19 cellular contexts compared by ENCODE assay signal in the genomic region with DNA sequence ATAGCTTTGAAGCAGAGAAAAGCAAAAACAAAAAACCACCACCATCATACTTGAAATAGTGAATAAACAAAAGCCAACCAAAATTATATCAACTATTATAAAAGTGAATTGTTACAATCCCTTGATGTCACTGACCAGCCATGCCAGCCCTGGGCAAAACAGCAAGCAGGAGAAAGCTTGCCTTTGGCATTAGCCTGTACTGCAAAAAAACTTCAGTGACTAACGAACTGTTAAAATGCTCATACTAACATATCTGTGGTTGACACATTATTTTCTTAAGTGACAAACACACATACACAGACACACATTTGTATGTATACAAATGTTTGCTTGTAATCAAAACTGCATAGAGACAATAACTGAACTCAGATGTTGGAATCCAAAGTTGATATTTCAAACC. TPM values are rescaled to one million over a fixed set of nuclear protein-coding genes. Genes with fewer than 3 reads are reported as not detected.
DNase-seq lines count a peak whose midpoint lies in the region; ATAC-seq and TF ChIP-seq lines count a peak whose summit lies in the region.
"Had no signal": no experiment of that assay in that cellular context is flagged by ENCODE, and none has a peak within 500 bp of the region (broad histone marks: within the 10 kb centered on the region; RNA-seq: fewer than 3 reads in every experiment).

No MANE protein-coding gene starts in this region.

- no CpG with 5 or more reads among the region's 1 CpG for WGBS in IMR-90 (ENCODE audit: extremely low coverage in 2 of 2, insufficient read length in 1 of 2), 2 experiments
- 22 to 60% (median 34%) methylated on average over 1 of the region's 1 CpG for WGBS in psoas muscle, 3 donors

- H4K8ac ChIP-seq in IMR-90 (ENCODE audit: low read depth in 2 of 2, low read length in 2 of 2): peak overlapping the region in 1 of 2 experiments; percentile 52; a peak in 1 of 4 replicates

- no peak overlapping the region for H2AFZ ChIP-seq in IMR-90 (replicated peaks; ENCODE audit: low read length, poor library complexity)

- no peak overlapping the region for H3K4me2 ChIP-seq in IMR-90 (ENCODE audit: low read depth, low read length)

- no peak for TF ChIP-seq RAD21 in IMR-90 (IDR thresholded peaks at IDR 0.05; ENCODE audit: low read length)

- peak overlapping the region; percentile 28; the same call in 1 of the 2 replicates for H3K23ac ChIP-seq in IMR-90 (ENCODE audit: low read depth, low read length)

- peaks cover 11% of the 10 kb centered on the region for H4K20me1 ChIP-seq in IMR-90 (ENCODE audit: insufficient read depth, low read length)

- H3K36me3 ChIP-seq in IMR-90 (ENCODE audit: control insufficient read depth, insufficient read depth, low read length): no peaks in the 10 kb centered on the region; the same call in 1 of the 2 replicates
- no peaks in the 10 kb centered on the region for H3K36me3 ChIP-seq in breast epithelium
- no peaks in the 10 kb centered on the region for H3K36me3 ChIP-seq in psoas muscle (ENCODE audit: insufficient read depth in 1 of 2, low read depth in 1 of 2)

- CTCF ChIA-PET in IMR-90 (lab: Yijun Ruan, JAX): interaction anchor here (1.1 kb wide), 1 partner anchor 383 kb away, joined by 3 read pairs; no protein-coding TSS in a partner anchor

- H4K5ac ChIP-seq in IMR-90 (ENCODE audit: low read depth, low read length): no peak overlapping the region

- no peak overlapping the region for H3K9ac ChIP-seq in IMR-90 (ENCODE audit: low read depth, low read length)

- ATAC-seq in IMR-90 (ENCODE audit: low read depth): no peak
- ATAC-seq in psoas muscle: peak in 1 of 4 donors; percentile 17
- ATAC-seq: activated CD4-positive, CD25-positive, alpha-beta regulatory T cell treated with anti-CD3 and anti-CD28 coated beads, Interleukin-2, amount 50 U/mL, for 24 hours; HCT116 had no signal

- peaks cover 51 to 69% of the 10 kb centered on the region in 2 experiments for H3K79me1 ChIP-seq in IMR-90 (ENCODE audit: low read depth in 1 of 2, low read length in 2 of 2)

- DNase-seq in AG20443 (ENCODE audit: low spot score): peak; percentile 25
- DNase-seq in IMR-90: no peak
- no peak for DNase-seq in breast epithelium (ENCODE audit: low spot score in 2 of 2)
- DNase-seq in psoas muscle: no peak
- DNase-seq in NCI-H1694 (lab: John Stamatoyannopoulos, UW): no peak
- no peak for DNase-seq in NCI-H446 treated with DMSO at 0.1 percent for 48 hours (lab: John Stamatoyannopoulos, UW)
- no peak for DNase-seq in activated T-cell treated with anti-CD3 and anti-CD28 coated beads, Interleukin-2, amount 50 U/mL, for 1 hour
- no peak for DNase-seq in mesenteric fat pad (ENCODE audit: low spot score)
- DNase-seq: activated CD8-positive, alpha-beta memory T cell treated with anti-CD3 and anti-CD28 coated beads for 24 hours; Caco-2; cerebellar nuclear complex; NCI-H2107; NCI-H526; nucleus accumbens; SIG-M5; stimulated activated CD4-positive, alpha-beta T cell treated with anti-CD3 and anti-CD28 coated beads, Interleukin-2, amount 100 ng/mL, for 24 hours had no signal

- no peak overlapping the region for H3K4me3 ChIP-seq in IMR-90 (ENCODE audit: insufficient read depth, low read depth, low read length)
- H3K4me3 ChIP-seq in breast epithelium: no peak overlapping the region
- peak overlapping the region; percentile 7 for H3K4me3 ChIP-seq in psoas muscle
- H3K4me3 ChIP-seq: K562 had no signal

- TF ChIP-seq POLR2A in IMR-90 (IDR thresholded peaks at IDR 0.05; ENCODE audit: low read depth, low read length) (no peak), breast epithelium (IDR thresholded peaks at IDR 0.05) (no peak)

- no peaks in the 10 kb centered on the region for H3K9me3 ChIP-seq in IMR-90 (ENCODE audit: control insufficient read depth, insufficient read depth, low read length)
- no peaks in the 10 kb centered on the region for H3K9me3 ChIP-seq in breast epithelium
- H3K9me3 ChIP-seq in psoas muscle: no peaks in the 10 kb centered on the region
- H3K9me3 ChIP-seq: Caco-2 had no signal

- H4K91ac ChIP-seq in IMR-90 (ENCODE audit: insufficient read depth, low read depth, low read length): 0 out of 2 replicates have a peak overlapping the region, but pooled peaks have one; percentile 9

- TF ChIP-seq CTCF in IMR-90 (conservative IDR thresholded peaks at IDR 0.05; ENCODE audit: low read depth, low read length) (no peak), breast epithelium (IDR thresholded peaks at IDR 0.05) (no peak), psoas muscle (IDR thresholded peaks at IDR 0.05) (no peak)

- H3K4ac ChIP-seq in IMR-90 (ENCODE audit: low read depth, low read length): peak overlapping the region; percentile 81

- H2BK15ac ChIP-seq in IMR-90 (ENCODE audit: low read depth, low read length): peak overlapping the region; percentile 37; the same call in 1 of the 3 replicates

- H3K14ac ChIP-seq in IMR-90 (replicated peaks; ENCODE audit: low read depth, low read length): peak overlapping the region; percentile 35

- no peak overlapping the region for H2AK9ac ChIP-seq in IMR-90 (replicated peaks; ENCODE audit: low read depth, low read length, poor library complexity)

- peak overlapping the region; percentile 48; the same call in 1 of the 2 replicates for H2BK20ac ChIP-seq in IMR-90 (ENCODE audit: low read depth, low read length)

- BruUV-seq in IMR-90 (replicated peaks; lab: Mats Ljungman, UMichigan): no TSS peak

- peak overlapping the region; percentile 55; the same call in 1 of the 2 replicates for H3K27ac ChIP-seq in IMR-90 (ENCODE audit: insufficient read depth, low read length)
- H3K27ac ChIP-seq in breast epithelium: peak overlapping the region; percentile 27 to 71
- peak overlapping the region; percentile 76 for H3K27ac ChIP-seq in psoas muscle

- H3K56ac ChIP-seq in IMR-90 (ENCODE audit: extremely low read depth, insufficient read depth, low read length): no peak overlapping the region; the same call in 1 of the 2 replicates

- peaks cover 12% of the 10 kb centered on the region; the same call in 1 of the 2 replicates for H3K9me1 ChIP-seq in IMR-90 (ENCODE audit: insufficient read depth, low read length)

- peak overlapping the region; percentile 57; the same call in 1 of the 2 replicates for H3K18ac ChIP-seq in IMR-90 (ENCODE audit: low read depth, low read length)

- intact Hi-C loops in IMR-90 (cut with micrococcal nuclease) (loop anchor here (2.0 to 10.0 kb wide), 2 partner anchors 30 to 382 kb away; a partner anchor contains a TSS), breast epithelium (cut with DNase I; ENCODE audit: low total_unique reads) (no loop called here), psoas muscle (cut with DNase I) (no loop called here)

- H2AK5ac ChIP-seq in IMR-90 (ENCODE audit: low read depth, low read length): peak overlapping the region; percentile 28; the same call in 1 of the 2 replicates

- peak overlapping the region; percentile 77; the same call in 1 of the 2 replicates for H2BK120ac ChIP-seq in IMR-90 (ENCODE audit: low read depth, low read length)

- no peaks in the 10 kb centered on the region for H3K27me3 ChIP-seq in IMR-90 (ENCODE audit: control insufficient read depth, insufficient read depth, low read length)
- H3K27me3 ChIP-seq in breast epithelium: no peaks in the 10 kb centered on the region
- no peaks in the 10 kb centered on the region for H3K27me3 ChIP-seq in psoas muscle (ENCODE audit: insufficient read depth in 3 of 3, low read length in 2 of 3)

- POLR2A ChIA-PET in IMR-90 (lab: Charles Lee; ENCODE audit: unreplicated experiment): no interaction called here

- peaks cover 16% of the 10 kb centered on the region for H3K4me1 ChIP-seq in IMR-90 (ENCODE audit: control insufficient read depth, insufficient read depth, low read length)
- H3K4me1 ChIP-seq in breast epithelium: peaks cover 0 to 4% of the 10 kb centered on the region in 2 donors
- H3K4me1 ChIP-seq in psoas muscle: peaks cover 59% of the 10 kb centered on the region

- H2BK5ac ChIP-seq in IMR-90 (ENCODE audit: low read depth, low read length, poor library complexity, severe bottlenecking): peak overlapping the region; percentile 61

- in situ Hi-C loops in IMR-90 (cut with MboI; ENCODE audit: low sequenced_read_pairs): no loop called here

- dilution Hi-C loops in IMR-90 (cut with HindIII; ENCODE audit: low sequenced_read_pairs, unreplicated experiment): no loop called here

TF ChIP-seq in IMR-90, 13 proteins besides CTCF, POLR2A, EP300 and RAD21 (continues in another document):
- TF ChIP-seq NFE2L2 (IDR thresholded peaks at IDR 0.05; ENCODE audit: low read depth, low read length): no peak
- no peak for TF ChIP-seq BHLHE40 (IDR thresholded peaks at IDR 0.05; ENCODE audit: low read depth, low read length)
- no peak for TF ChIP-seq RCOR1 (IDR thresholded peaks at IDR 0.05; ENCODE audit: insufficient replicate concordance, low read length)
- no peak for TF ChIP-seq RFX5 (IDR thresholded peaks at IDR 0.05; ENCODE audit: low read depth, low read length)
- TF ChIP-seq CHD1 (IDR thresholded peaks at IDR 0.05; ENCODE audit: low read depth, low read length): no peak
- no peak for TF ChIP-seq MXI1 (IDR thresholded peaks at IDR 0.05; ENCODE audit: borderline replicate concordance, low read depth, low read length)
- TF ChIP-seq, protein P1, sequence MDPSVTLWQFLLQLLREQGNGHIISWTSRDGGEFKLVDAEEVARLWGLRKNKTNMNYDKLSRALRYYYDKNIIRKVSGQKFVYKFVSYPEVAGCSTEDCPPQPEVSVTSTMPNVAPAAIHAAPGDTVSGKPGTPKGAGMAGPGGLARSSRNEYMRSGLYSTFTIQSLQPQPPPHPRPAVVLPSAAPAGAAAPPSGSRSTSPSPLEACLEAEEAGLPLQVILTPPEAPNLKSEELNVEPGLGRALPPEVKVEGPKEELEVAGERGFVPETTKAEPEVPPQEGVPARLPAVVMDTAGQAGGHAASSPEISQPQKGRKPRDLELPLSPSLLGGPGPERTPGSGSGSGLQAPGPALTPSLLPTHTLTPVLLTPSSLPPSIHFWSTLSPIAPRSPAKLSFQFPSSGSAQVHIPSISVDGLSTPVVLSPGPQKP (IDR thresholded peaks at IDR 0.05; ENCODE audit: borderline replicate concordance, low read depth, low read length): no peak
- no peak for TF ChIP-seq CEBPB (IDR thresholded peaks at IDR 0.05; ENCODE audit: low read depth, low read length)
- TF ChIP-seq, protein P2, sequence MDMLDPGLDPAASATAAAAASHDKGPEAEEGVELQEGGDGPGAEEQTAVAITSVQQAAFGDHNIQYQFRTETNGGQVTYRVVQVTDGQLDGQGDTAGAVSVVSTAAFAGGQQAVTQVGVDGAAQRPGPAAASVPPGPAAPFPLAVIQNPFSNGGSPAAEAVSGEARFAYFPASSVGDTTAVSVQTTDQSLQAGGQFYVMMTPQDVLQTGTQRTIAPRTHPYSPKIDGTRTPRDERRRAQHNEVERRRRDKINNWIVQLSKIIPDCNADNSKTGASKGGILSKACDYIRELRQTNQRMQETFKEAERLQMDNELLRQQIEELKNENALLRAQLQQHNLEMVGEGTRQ (IDR thresholded peaks at IDR 0.05; ENCODE audit: low read depth, low read length): no peak

RNA-seq across cellular contexts. Expression of a gene that starts 29.5 kb away (rescaled TPM):
- total RNA-seq in IMR-90 (2012; rRNA removed) (122 and 141 TPM in 2 replicates), breast epithelium (10 to 100 TPM; 52.1 to 59.4 (median 53.1) TPM), psoas muscle (100 to 1,000 TPM; 129 to 184 (median 135) TPM), mesenteric fat pad (55.5 TPM)
- polyA plus RNA-seq in IMR-90 (2012; rRNA removed) (46.2 and 56.9 TPM in 2 replicates), psoas muscle (100 to 1,000 TPM; 185 to 206 (median 188) TPM)
- polyA plus RNA-seq in IMR-90 (2012; cell fraction: cytosol; rRNA removed): 13.3 and 25.8 TPM in 2 replicates
- 3.3 and 21.3 TPM in 2 replicates for polyA plus RNA-seq in IMR-90 (2012; cell fraction: nucleus; rRNA removed; ENCODE audit: low replicate concordance)
